1 cellular context compared by ENCODE assay signal in genomic region chr1:214331827-214332423, GRCh38.
TF ChIP-seq lines count a peak whose summit lies in the region.

No MANE protein-coding gene starts in this region.

TF ChIP-seq in HepG2, 621 proteins besides CTCF, POLR2A, EP300 and RAD21 (continued from another document):
- TF ChIP-seq TFAP4 (IDR thresholded peaks at IDR 0.05; ENCODE audit: borderline replicate concordance, low read depth) (no peak), GPBP1L1 (CRISPR knock-in tag; IDR thresholded peaks at IDR 0.05) (no peak), ASH2L (IDR thresholded peaks at IDR 0.05; ENCODE audit: insufficient read length, low read depth, low read length) (no peak), HES4 (CRISPR knock-in tag; IDR thresholded peaks at IDR 0.05; ENCODE audit: borderline replicate concordance) (no peak), EEA1 (CRISPR knock-in tag; IDR thresholded peaks at IDR 0.05; ENCODE audit: borderline replicate concordance) (no peak), ZNF276 (CRISPR knock-in tag; IDR thresholded peaks at IDR 0.05; ENCODE audit: low read depth) (no peak), ZNF605 (CRISPR knock-in tag; IDR thresholded peaks at IDR 0.05) (no peak), ZNF773 (CRISPR knock-in tag; IDR thresholded peaks at IDR 0.05; ENCODE audit: borderline replicate concordance) (no peak), ATF2 (CRISPR knock-in tag; IDR thresholded peaks at IDR 0.05) (no peak), EHMT2 (IDR thresholded peaks at IDR 0.05; ENCODE audit: borderline replicate concordance, low read depth, low read length) (no peak), HMGXB4 (CRISPR knock-in tag; IDR thresholded peaks at IDR 0.05; ENCODE audit: borderline replicate concordance in 1 of 2, low read depth in 1 of 2) (peak in 1 of 2 experiments; percentile 39; a peak in 1 of 4 replicates), SP4 (CRISPR knock-in tag; IDR thresholded peaks at IDR 0.05) (0 out of 2 replicates have a peak, but pooled peaks have one; percentile 31), STAT5B (CRISPR knock-in tag; IDR thresholded peaks at IDR 0.05) (no peak)
